ENCODE assay signal across 29 cellular contexts in the genomic region with DNA sequence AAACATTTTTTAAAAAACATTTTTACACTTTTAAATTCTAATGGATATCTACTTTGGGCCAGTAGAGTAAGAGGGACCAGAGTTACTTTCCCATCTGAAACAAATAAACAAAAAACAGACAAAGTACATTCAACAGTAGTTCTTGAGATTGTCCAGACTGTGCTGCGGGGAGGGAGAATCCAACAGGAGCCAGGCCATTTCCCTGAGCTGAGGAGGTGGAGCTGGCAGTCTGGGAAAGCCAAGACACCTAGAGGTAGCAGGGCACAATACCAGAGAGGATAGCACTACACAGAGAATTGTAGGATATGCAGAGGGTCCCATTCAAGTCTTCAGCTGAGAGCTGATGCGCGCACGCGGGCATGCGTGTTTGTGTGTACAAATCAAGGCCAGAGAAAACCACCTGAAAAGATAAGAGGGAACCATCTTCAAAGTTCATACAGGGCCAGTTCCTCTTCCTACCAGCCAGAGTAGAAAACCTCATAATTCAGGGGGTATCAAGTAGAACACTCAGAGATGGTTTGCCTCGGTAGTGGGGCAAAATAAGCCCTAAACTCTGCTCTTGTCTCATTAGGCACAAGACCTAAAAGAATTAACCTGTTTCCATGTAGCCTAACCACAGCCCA. TPM values are rescaled to one million over a fixed set of nuclear protein-coding genes. Genes with fewer than 3 reads are reported as not detected.
DNase-seq lines count a peak whose midpoint lies in the region; ATAC-seq and TF ChIP-seq lines count a peak whose summit lies in the region.
"Had no signal": no experiment of that assay in that cellular context is flagged by ENCODE, and none has a peak within 500 bp of the region (broad histone marks: within the 10 kb centered on the region; RNA-seq: fewer than 3 reads in every experiment).

No MANE protein-coding gene starts in this region.

- no peak overlapping the region for H3T11ph ChIP-seq in H9 (ENCODE audit: low read length)

- peaks cover 27% of the 10 kb centered on the region for H3K36me3 ChIP-seq in WERI-Rb-1

- no peak overlapping the region for H3K23ac ChIP-seq in H9 (ENCODE audit: insufficient read length, low read depth, low read length)

- no peak overlapping the region for H4K8ac ChIP-seq in H9 (replicated peaks; ENCODE audit: insufficient read length, low read depth, low read length)

- H3K4me2 ChIP-seq in H9 (ENCODE audit: insufficient read depth, insufficient read length, low read length) = no peak overlapping the region
- H3K4me2 ChIP-seq: KMS-11 had no signal

- H2BK12ac ChIP-seq in H9 (ENCODE audit: insufficient read length, low read depth, low read length) = no peak overlapping the region

- H3K4me3 ChIP-seq in WERI-Rb-1 (ENCODE audit: low read depth, low read length) = no peak overlapping the region
- H3K4me3 ChIP-seq: ascending aorta, pancreas, Peyer's patch, SJCRH30, thoracic aorta had no signal

- no peak overlapping the region for H4K91ac ChIP-seq in H9 (ENCODE audit: insufficient read length, low read depth, low read length)

- no peak overlapping the region for H2AFZ ChIP-seq in H9 (ENCODE audit: low read length)

- H2BK20ac ChIP-seq in H9 (ENCODE audit: low read depth, low read length, poor library complexity, severe bottlenecking) = no peak overlapping the region

- H3K27me3 ChIP-seq in H9 (ENCODE audit: insufficient read depth, low read length) (no peaks in the 10 kb centered on the region), WERI-Rb-1 (ENCODE audit: insufficient read depth, low read depth, severe bottlenecking) (no peaks in the 10 kb centered on the region)
- H3K27me3 ChIP-seq: ascending aorta, Peyer's patch, SJCRH30 had no signal

- H3K9me3 Mint-ChIP-seq in H9 (no peaks in the 10 kb centered on the region), progenitor cell of endocrine pancreas (ENCODE audit: low read depth) (no peaks in the 10 kb centered on the region)
- H3K9me3 Mint-ChIP-seq: activated CD4-positive, alpha-beta T cell treated with anti-CD3 and anti-CD28 coated beads, Interleukin-2, amount 10 ng/mL, durations not matched to agents 24 days and 14 days; activated naive CD4-positive, alpha-beta T cell treated with anti-CD3 and anti-CD28 coated beads for 36 hours; activated T-cell treated with anti-CD3 and anti-CD28 coated beads, Interleukin-2, amount 50 U/mL, for 4 hours; CD4-positive, alpha-beta memory T cell; HFFc6; mesothelial cell of epicardium; nephron; T-helper 1 cell treated with Interleukin-12 subunit alpha and Interleukin-12 subunit beta and Interleukin-4 antibody, amounts not matched to agents 30 μg/mL and 1 μg/mL, for 36 hours had no signal

- H3K18ac ChIP-seq in H9 (ENCODE audit: insufficient read length, low read depth, low read length) = no peak overlapping the region

- H3K4me1 ChIP-seq in H9 (ENCODE audit: insufficient read depth, low read length) = no peaks in the 10 kb centered on the region
- H3K4me1 ChIP-seq: ascending aorta, pancreas, Peyer's patch, SJCRH30 had no signal

- no peak overlapping the region for H2AK5ac ChIP-seq in H9 (ENCODE audit: insufficient read length, low read length)

- no peak for ATAC-seq in HG02973 (IDR thresholded peaks at IDR 0.05; ENCODE audit: unreplicated experiment)
- ATAC-seq: activated T-cell treated with anti-CD3 and anti-CD28 coated beads, Interleukin-2, amount 50 U/mL, for 4 hours; left lobe of liver; pancreas; right cardiac atrium; stimulated activated naive CD8-positive, alpha-beta T cell treated with anti-CD3 and anti-CD28 coated beads, Interleukin-15, Interleukin-2, amounts not matched to agents 100 U/mL and 50 U/mL, for 24 hours had no signal

- no peaks in the 10 kb centered on the region for H4K20me1 ChIP-seq in H9 (ENCODE audit: control insufficient read depth, insufficient read depth, insufficient read length)

- H3K9ac ChIP-seq in H9 (ENCODE audit: extremely low read depth, insufficient read length, low read length) = no peak overlapping the region
- H3K9ac ChIP-seq: KMS-11 had no signal

- H3K27ac ChIP-seq in H9 (ENCODE audit: insufficient read length, low read depth, low read length) (no peak overlapping the region), WERI-Rb-1 (no peak overlapping the region)
- H3K27ac ChIP-seq: ascending aorta, KMS-11, pancreas, Peyer's patch, SJCRH30, thoracic aorta had no signal

- H2BK15ac ChIP-seq in H9 (ENCODE audit: low read depth, low read length) = no peak overlapping the region

- no peak overlapping the region for H3K14ac ChIP-seq in H9 (ENCODE audit: insufficient read depth, low read length)

- peak; percentile 48 for TF ChIP-seq CTCF in H9 (conservative IDR thresholded peaks at IDR 0.05)
- peak; percentile 23; the same call in 1 of the 2 replicates for TF ChIP-seq CTCF in WERI-Rb-1 (IDR thresholded peaks at IDR 0.05; ENCODE audit: low read depth, low read length)
- TF ChIP-seq CTCF in progenitor cell of endocrine pancreas (IDR thresholded peaks at IDR 0.05; ENCODE audit: unreplicated experiment) = no peak

- no peak overlapping the region for H2BK120ac ChIP-seq in H9 (ENCODE audit: low read depth, low read length, poor library complexity, severe bottlenecking)

- no peaks in the 10 kb centered on the region for H3K79me1 ChIP-seq in H9 (ENCODE audit: insufficient read depth, low read depth, low read length, poor library complexity, severe bottlenecking)

- WGBS in H9 (ENCODE audit: extremely low coverage, insufficient read length, low lambda C conversion rate) = no CpG with 5 or more reads among the region's 7 CpGs

- no peaks in the 10 kb centered on the region for H3K23me2 ChIP-seq in H9 (ENCODE audit: insufficient read length, low read depth, low read length, poor library complexity, severe bottlenecking)

- H4K5ac ChIP-seq in H9 (ENCODE audit: insufficient read length, low read depth, low read length) = no peak overlapping the region

- no peaks in the 10 kb centered on the region for H3K36me3 Mint-ChIP-seq in H9 (ENCODE audit: insufficient read depth in 1 of 3, low read depth in 3 of 3)
- peaks cover 9% of the 10 kb centered on the region for H3K36me3 Mint-ChIP-seq in progenitor cell of endocrine pancreas (ENCODE audit: insufficient read depth)

- H3K79me2 ChIP-seq in H9 (ENCODE audit: insufficient read depth, low read length) = no peaks in the 10 kb centered on the region

- no peak overlapping the region for H3K56ac ChIP-seq in H9 (ENCODE audit: insufficient read length, low read depth, low read length)

- H3K27me3 Mint-ChIP-seq in H9 (ENCODE audit: low read depth) (no peaks in the 10 kb centered on the region), progenitor cell of endocrine pancreas (no peaks in the 10 kb centered on the region)
- H3K27me3 Mint-ChIP-seq: activated CD4-positive, alpha-beta T cell treated with anti-CD3 and anti-CD28 coated beads, Interleukin-2, amount 10 ng/mL, durations not matched to agents 24 days and 14 days; CD4-positive, alpha-beta memory T cell had no signal

- H3K9me3 ChIP-seq in H9 (ENCODE audit: control insufficient read depth, low read depth, low read length) (no peaks in the 10 kb centered on the region), WERI-Rb-1 (ENCODE audit: severe bottlenecking) (no peaks in the 10 kb centered on the region)
- H3K9me3 ChIP-seq: ascending aorta, pancreas, Peyer's patch, SJCRH30, thoracic aorta had no signal

- H3K4me3 Mint-ChIP-seq in H9 = no peak overlapping the region
- H3K4me3 Mint-ChIP-seq in progenitor cell of endocrine pancreas (ENCODE audit: low read depth) = no peak overlapping the region
- H3K4me3 Mint-ChIP-seq: activated CD4-positive, alpha-beta T cell treated with anti-CD3 and anti-CD28 coated beads, Interleukin-2, amount 10 ng/mL, durations not matched to agents 24 days and 14 days; activated naive CD4-positive, alpha-beta T cell treated with anti-CD3 and anti-CD28 coated beads for 36 hours; activated T-cell treated with anti-CD3 and anti-CD28 coated beads, Interleukin-2, amount 50 U/mL, for 4 hours; CD4-positive, alpha-beta memory T cell; HFFc6; mesothelial cell of epicardium; nephron; T-helper 1 cell treated with Interleukin-12 subunit alpha and Interleukin-12 subunit beta and Interleukin-4 antibody, amounts not matched to agents 30 μg/mL and 1 μg/mL, for 36 hours had no signal

- no peak overlapping the region for H2BK5ac ChIP-seq in H9 (ENCODE audit: insufficient read length, low read length)

- H3K4me1 Mint-ChIP-seq in H9 (peaks cover 2 to 5% of the 10 kb centered on the region in 2 experiments; a peak in 3 of 4 replicates), progenitor cell of endocrine pancreas (ENCODE audit: low read depth) (no peaks in the 10 kb centered on the region)
- H3K4me1 Mint-ChIP-seq: mesothelial cell of epicardium, nephron had no signal

- peak; percentile 52 for DNase-seq in H9
- DNase-seq in WERI-Rb-1 = no peak
- peak; percentile 65 for DNase-seq in iPS-NIHi11 (ENCODE audit: low spot score)
- no peak for DNase-seq in progenitor cell of endocrine pancreas (ENCODE audit: low spot score, unreplicated experiment)
- DNase-seq in HPDE6-E6E7 (ENCODE audit: extremely low spot score) = no peak
- DNase-seq in NCI-H2196 (lab: John Stamatoyannopoulos, UW; ENCODE audit: unreplicated experiment) = no peak
- DNase-seq: activated CD4-positive, alpha-beta T cell treated with anti-CD3 and anti-CD28 coated beads, Interleukin-2, amount 10 ng/mL, durations not matched to agents 24 days and 14 days; activated naive CD4-positive, alpha-beta T cell treated with anti-CD3 and anti-CD28 coated beads for 36 hours; activated T-cell treated with anti-CD3 and anti-CD28 coated beads, Interleukin-2, amount 50 U/mL, for 4 hours; caudate nucleus; CD4-positive, alpha-beta memory T cell; glutamatergic neuron; HFFc6; NCI-H146; NCI-H510A treated with DMSO at 0.1 percent for 48 hours; pancreas; Peyer's patch; right cardiac atrium; SJCRH30; stimulated activated CD4-positive, alpha-beta T cell treated with anti-CD3 and anti-CD28 coated beads, Interleukin-4, amount 100 ng/mL, for 4 hours; stimulated activated naive CD8-positive, alpha-beta T cell treated with anti-CD3 and anti-CD28 coated beads, Interleukin-15, Interleukin-2, amounts not matched to agents 100 U/mL and 50 U/mL, for 24 hours had no signal

- H3K4ac ChIP-seq in H9 (ENCODE audit: low read depth, low read length) = no peak overlapping the region

- peak overlapping the region in 2 of 3 experiments; percentile 3 to 50; a peak in 3 of 7 replicates for H3K27ac Mint-ChIP-seq in H9
- H3K27ac Mint-ChIP-seq in progenitor cell of endocrine pancreas = peak overlapping the region; percentile 35
- H3K27ac Mint-ChIP-seq: activated CD4-positive, alpha-beta T cell treated with anti-CD3 and anti-CD28 coated beads, Interleukin-2, amount 10 ng/mL, durations not matched to agents 24 days and 14 days; activated naive CD4-positive, alpha-beta T cell treated with anti-CD3 and anti-CD28 coated beads for 36 hours; HFFc6; mesothelial cell of epicardium; nephron; T-helper 1 cell treated with Interleukin-12 subunit alpha and Interleukin-12 subunit beta and Interleukin-4 antibody, amounts not matched to agents 30 μg/mL and 1 μg/mL, for 36 hours had no signal

RNA-seq across cellular contexts. Expression of a gene that starts 44.0 kb away (rescaled TPM):
- total RNA-seq in H9 (2021) = 43.7 and 44.3 TPM in 2 replicates
- total RNA-seq in progenitor cell of endocrine pancreas = 21.3 and 26.2 TPM in 2 replicates

RNA-seq across cellular contexts. Expression of a gene that starts 44.0 kb away (rescaled TPM):
- total RNA-seq in H9 (2021) (47.3 and 49.5 TPM in 2 replicates), progenitor cell of endocrine pancreas (28.8 and 30.6 TPM in 2 replicates)
- total RNA-seq: ascending aorta had no signal

Comparison
In these comparisons a context has a peak if more than half of its experiments do, and no peak if none do; other contexts are left out.
1. DNase-seq: peak in H9 (single experiment) and iPS-NIHi11 (single experiment); none in WERI-Rb-1 (single experiment), progenitor cell of endocrine pancreas (single experiment), HPDE6-E6E7 (single experiment) and NCI-H2196 (single experiment).